12 cellular contexts compared by ENCODE assay signal in the genomic region with DNA sequence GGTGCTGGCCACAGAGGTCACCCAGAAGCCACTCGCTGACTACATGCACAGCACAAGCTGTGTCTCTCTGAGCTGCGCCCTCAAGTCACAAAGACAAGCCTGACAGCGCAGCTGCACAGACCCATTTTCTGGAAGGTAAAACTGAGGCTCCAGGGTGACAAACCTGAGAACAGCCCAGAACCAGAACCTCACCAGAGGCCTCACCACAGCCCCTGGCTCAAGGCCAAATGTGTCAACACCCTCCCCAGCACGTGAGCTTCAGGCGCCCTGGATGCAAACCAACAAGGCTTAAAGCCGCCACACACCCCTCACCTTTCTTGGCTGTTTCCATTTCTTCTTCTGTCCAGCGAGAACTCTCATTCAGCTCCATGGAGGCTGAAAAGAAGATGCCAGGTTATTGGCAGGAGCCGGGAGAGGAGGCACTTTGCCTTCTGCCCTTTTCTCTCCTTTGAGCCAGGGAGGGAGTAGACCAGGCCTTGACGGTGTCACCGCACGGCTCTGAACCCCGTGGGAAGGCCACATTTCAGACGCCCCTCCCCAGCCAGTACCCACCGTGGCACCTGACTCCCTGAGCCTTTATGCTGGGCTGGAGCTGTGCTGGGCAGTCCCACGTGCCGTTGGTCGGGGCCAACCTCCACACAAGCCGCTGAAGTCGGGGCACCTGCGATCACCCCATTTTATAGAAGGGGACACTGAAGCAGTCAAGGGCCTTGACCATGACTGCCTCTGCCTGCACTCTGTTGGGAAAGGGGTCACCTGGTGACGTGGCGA.
A peak's percentile ranks its signal among the peaks of the same experiment; 100 is the strongest.
DNase-seq lines count a peak whose midpoint lies in the region; ATAC-seq and TF ChIP-seq lines count a peak whose summit lies in the region.
"Had no signal": no experiment of that assay in that cellular context is flagged by ENCODE, and none has a peak within 500 bp of the region (broad histone marks: within the 10 kb centered on the region; RNA-seq: fewer than 3 reads in every experiment).

No MANE protein-coding gene starts in this region.

- peak overlapping the region; percentile 44 for H3K27ac ChIP-seq in skeletal muscle tissue (ENCODE audit: low read depth, low read length)
- H3K27ac ChIP-seq: thyroid gland had no signal

- no peak for TF ChIP-seq CTCF in epithelial cell of esophagus (IDR thresholded peaks at IDR 0.05; ENCODE audit: insufficient read depth, low read depth, low read length, missing control alignments)

- no peaks in the 10 kb centered on the region for H3K9me3 ChIP-seq in skeletal muscle tissue (ENCODE audit: control insufficient read depth in 3 of 3, low read length in 3 of 3)
- H3K9me3 ChIP-seq: thyroid gland had no signal

- H3K36me3 ChIP-seq in skeletal muscle tissue (ENCODE audit: control insufficient read depth in 3 of 3, insufficient read depth in 3 of 3, low read length in 3 of 3): peaks cover 26 to 34% (median 31%) of the 10 kb centered on the region in 3 donors

- ATAC-seq in GM18909 (IDR thresholded peaks at IDR 0.05; ENCODE audit: poor library complexity, unreplicated experiment) (no peak), HG03442 (IDR thresholded peaks at IDR 0.05; ENCODE audit: unreplicated experiment) (no peak)

- H3K4me3 ChIP-seq in epithelial cell of esophagus (ENCODE audit: low read length) (no peak overlapping the region), skeletal muscle tissue (ENCODE audit: low read length in 3 of 3) (no peak overlapping the region)
- H3K4me3 ChIP-seq: thyroid gland had no signal

- peak overlapping the region in 1 of 3 donors; percentile 40 for H3K9ac ChIP-seq in skeletal muscle tissue (ENCODE audit: low read depth in 1 of 3, low read length in 3 of 3)

- no peaks in the 10 kb centered on the region for H3K27me3 ChIP-seq in skeletal muscle tissue (ENCODE audit: control insufficient read depth in 3 of 3, insufficient read depth in 3 of 3, low read length in 3 of 3)
- H3K27me3 ChIP-seq: thyroid gland had no signal

- DNase-seq in NCI-H1105 (lab: John Stamatoyannopoulos, UW): peak; percentile 8
- no peak for DNase-seq in NCI-H1105 treated with DMSO at 0.1 percent for 48 hours (lab: John Stamatoyannopoulos, UW)
- DNase-seq in NCI-H2107 treated with DMSO at 0.1 percent for 48 hours (lab: John Stamatoyannopoulos, UW; ENCODE audit: unreplicated experiment): peak; percentile 27
- DNase-seq in epithelial cell of esophagus (ENCODE audit: low read depth): peak; percentile 28
- DNase-seq in activated gamma-delta T cell treated with Interleukin-2 at 50 U/mL for 16 hours: no peak
- DNase-seq: NCI-H774; stimulated activated CD4-positive, alpha-beta T cell treated with anti-CD3 and anti-CD28 coated beads, Interleukin-4, amount 100 ng/mL, for 1 hour; T-helper 9 cell; thyroid gland had no signal

- H3K4me1 ChIP-seq in skeletal muscle tissue (ENCODE audit: control insufficient read depth in 3 of 3, insufficient read depth in 3 of 3, low read length in 3 of 3): peaks cover 55 to 74% (median 67%) of the 10 kb centered on the region in 3 donors

Comparison
In these comparisons a context has a peak if more than half of its experiments do, and no peak if none do; other contexts are left out.
1. DNase-seq: peak in NCI-H1105 (single experiment), NCI-H2107 treated with DMSO at 0.1 percent for 48 hours (single experiment) and epithelial cell of esophagus (single experiment); none in NCI-H1105 treated with DMSO at 0.1 percent for 48 hours (single experiment) and activated gamma-delta T cell treated with Interleukin-2 at 50 U/mL for 16 hours (single experiment).